In genomic region chr1:223531742-223532341, GRCh38 we compare ENCODE assay signal across 8 cellular contexts.
DNase-seq lines count a peak whose midpoint lies in the region; ATAC-seq and TF ChIP-seq lines count a peak whose summit lies in the region.

No MANE protein-coding gene starts in this region.

- no peaks in the 10 kb centered on the region for H3K9me3 ChIP-seq in parathyroid adenoma (ENCODE audit: control insufficient read depth, low read length)

- no peaks in the 10 kb centered on the region for H3K36me3 ChIP-seq in parathyroid adenoma (ENCODE audit: control insufficient read depth, insufficient read depth, low read length)

- DNase-seq in GM04504 (ENCODE audit: low read depth) (peak; percentile 2), NCI-H82 (lab: John Stamatoyannopoulos, UW) (peak; percentile 80), activated T-cell treated with anti-CD3 and anti-CD28 coated beads for 24 hours (ENCODE audit: low read depth) (peak; percentile 20), fibroblast of villous mesenchyme (ENCODE audit: low read depth) (peak; percentile 32)

- H3K4me1 ChIP-seq in parathyroid adenoma = no peaks in the 10 kb centered on the region

- H3K27me3 ChIP-seq in parathyroid adenoma (ENCODE audit: control insufficient read depth, insufficient read depth, low read length) = no peaks in the 10 kb centered on the region

- no peak overlapping the region for H3K4me3 ChIP-seq in fibroblast of villous mesenchyme (ENCODE audit: low read depth, low read length)
- no peak overlapping the region for H3K4me3 ChIP-seq in parathyroid adenoma (ENCODE audit: low read depth, low read length)

- ATAC-seq in HG02885 (IDR thresholded peaks at IDR 0.05; ENCODE audit: poor library complexity, unreplicated experiment) = peak; percentile 54
- no peak for ATAC-seq in HG02840 (IDR thresholded peaks at IDR 0.05; ENCODE audit: low FRiP score, unreplicated experiment)
- ATAC-seq in HG03457 (IDR thresholded peaks at IDR 0.05; ENCODE audit: unreplicated experiment) = no peak

- no peak overlapping the region for H3K9ac ChIP-seq in parathyroid adenoma

- H3K4me2 ChIP-seq in parathyroid adenoma (ENCODE audit: low read length) = no peak overlapping the region

- no peak overlapping the region for H2AFZ ChIP-seq in parathyroid adenoma

- H3K79me2 ChIP-seq in parathyroid adenoma = no peaks in the 10 kb centered on the region

- H3K27ac ChIP-seq in parathyroid adenoma = no peak overlapping the region

- TF ChIP-seq CTCF in fibroblast of villous mesenchyme (IDR thresholded peaks at IDR 0.05; ENCODE audit: insufficient read depth, low read depth, low read length) = peak; percentile 78
- peak; percentile 47 for TF ChIP-seq CTCF in parathyroid adenoma (IDR thresholded peaks at IDR 0.05)

Comparison
In these comparisons a context has a peak if more than half of its experiments do, and no peak if none do; other contexts are left out.
1. DNase-seq: peak in every context shown above with its lines; median percentile 80 in NCI-H82; 32 in fibroblast of villous mesenchyme; 20 in activated T-cell treated with anti-CD3 and anti-CD28 coated beads for 24 hours; 2 in GM04504.